Comparison of ENCODE assay signal across 14 cellular contexts in the genomic region with DNA sequence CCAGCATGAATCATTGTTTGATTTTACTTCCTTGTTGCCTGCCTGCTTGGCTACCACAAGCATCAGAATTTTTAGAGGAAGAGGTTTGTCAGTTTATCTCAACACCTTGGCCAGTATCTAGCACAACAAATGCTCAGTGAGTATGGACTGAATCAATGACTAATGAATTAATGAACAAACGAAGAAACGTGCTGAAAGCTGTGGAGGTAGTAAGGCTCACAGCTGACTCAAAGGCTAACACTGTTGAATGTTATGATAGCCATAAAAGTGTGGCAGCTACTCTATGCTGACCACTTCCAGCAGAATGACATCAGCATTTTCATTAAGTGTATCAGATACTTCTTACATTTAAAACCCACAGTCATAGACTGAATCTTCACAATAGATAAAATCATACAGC.
DNase-seq lines count a peak whose midpoint lies in the region; ATAC-seq and TF ChIP-seq lines count a peak whose summit lies in the region.
"Had no signal": no experiment of that assay in that cellular context is flagged by ENCODE, and none has a peak within 500 bp of the region (broad histone marks: within the 10 kb centered on the region; RNA-seq: fewer than 3 reads in every experiment).

No MANE protein-coding gene starts in this region.

- H3K27ac ChIP-seq in AG04450 (ENCODE audit: low read depth, low read length), result no peak overlapping the region
- H3K27ac ChIP-seq in HCT116 (ENCODE audit: low read depth, low read length), result peak overlapping the region; percentile 3; the same call in 1 of the 2 replicates
- H3K27ac ChIP-seq in hepatocyte, result no peak overlapping the region
- H3K27ac ChIP-seq: BLaER1, pancreas had no signal

- TF ChIP-seq CTCF in AG04450 (IDR thresholded peaks at IDR 0.05; ENCODE audit: low read depth, low read length) (no peak), HCT116 (IDR thresholded peaks at IDR 0.05 in 2 of 3, conservative IDR thresholded peaks at IDR 0.05 in 1 of 3; ENCODE audit: borderline replicate concordance in 1 of 3, insufficient read depth in 1 of 3, low read depth in 2 of 3, low read length in 2 of 3) (no peak), hepatocyte (IDR thresholded peaks at IDR 0.05; ENCODE audit: poor library complexity) (no peak)

- no peaks in the 10 kb centered on the region for H3K79me2 ChIP-seq in HCT116 (ENCODE audit: insufficient read depth, low read length)
- H3K79me2 ChIP-seq in hepatocyte, result no peaks in the 10 kb centered on the region

- intact Hi-C loops in HCT116 (cut with micrococcal nuclease), result no loop called here

- DNase-seq in AG04450 (ENCODE audit: low read depth, low spot score) (peak; percentile 24), HCT116 (ENCODE audit: low read depth, low spot score) (no peak), amniotic epithelial cell (ENCODE audit: low read depth) (peak; percentile 47), hepatocyte (ENCODE audit: low spot score) (peak; percentile 7)
- no peak for DNase-seq in activated CD4-positive, alpha-beta T cell treated with anti-CD3 and anti-CD28 coated beads, Interleukin-2, amount 50 U/mL, for 4 hours
- DNase-seq: activated CD8-positive, alpha-beta T cell treated with anti-CD3 and anti-CD28 coated beads for 36 hours; activated gamma-delta T cell treated with Interleukin-2 at 50 U/mL for 16 hours; NCI-H1436; pancreas; SIG-M5 had no signal

- H2AFZ ChIP-seq in HCT116 (ENCODE audit: low read depth, low read length, poor library complexity, severe bottlenecking) (peak overlapping the region; percentile 0), hepatocyte (no peak overlapping the region)

- RAD21 ChIA-PET in HCT116 (lab: Charles Lee; ENCODE audit: low non-redundant PET in 1 of 2, low total read pairs in 2 of 2, uncharacterized antibody in 2 of 2, unreplicated experiment in 2 of 2), result interaction anchor here in 1 of 2 experiments (0.7 kb wide), 1 partner anchor 84 kb away, joined by 3 read pairs; no protein-coding TSS in a partner anchor

- no TSS peak for BruUV-seq in HCT116 (replicated peaks; lab: Mats Ljungman, UMichigan)

- CTCF ChIA-PET in AG04450 (lab: Charles Lee) (interaction anchor here (1.3 kb wide), 1 partner anchor 41 kb away, joined by 3 read pairs; no protein-coding TSS in a partner anchor), HCT116 (lab: Charles Lee) (no interaction called here)

- H3K4me2 ChIP-seq in HCT116 (ENCODE audit: low read length), result no peak overlapping the region
- no peak overlapping the region for H3K4me2 ChIP-seq in hepatocyte
- H3K4me2 ChIP-seq: BLaER1 had no signal

- H3K36me3 ChIP-seq in HCT116 (ENCODE audit: control insufficient read depth in 1 of 2, insufficient read depth in 2 of 2, low read length in 2 of 2), result no peaks in the 10 kb centered on the region
- H3K36me3 ChIP-seq in hepatocyte (replicated peaks; ENCODE audit: insufficient read depth, low read depth), result no peaks in the 10 kb centered on the region
- H3K36me3 ChIP-seq: BLaER1, pancreas had no signal

- H3K27me3 ChIP-seq in AG04450 (ENCODE audit: control insufficient read depth, insufficient read depth, low read length) (no peaks in the 10 kb centered on the region), HCT116 (ENCODE audit: insufficient read depth, low read length) (no peaks in the 10 kb centered on the region), hepatocyte (no peaks in the 10 kb centered on the region)
- H3K27me3 ChIP-seq: BLaER1, pancreas had no signal

- no peak for TF ChIP-seq RAD21 in HCT116 (IDR thresholded peaks at IDR 0.05; ENCODE audit: low read depth)

- WGBS in hepatocyte (ENCODE audit: low lambda C conversion rate, missing lambda C conversion rate), result 36% methylated on average over 2 of the region's 2 CpGs

- no peaks in the 10 kb centered on the region; the same call in 1 of the 2 replicates for H3K9me2 ChIP-seq in HCT116 (ENCODE audit: insufficient read depth)
- H3K9me2 ChIP-seq in hepatocyte (replicated peaks; ENCODE audit: insufficient read depth), result no peaks in the 10 kb centered on the region

- H3K9me3 ChIP-seq in AG04450 (ENCODE audit: control insufficient read depth, insufficient read depth, low read length) (no peaks in the 10 kb centered on the region), HCT116 (ENCODE audit: control insufficient read depth in 1 of 2, insufficient read depth in 1 of 2, low read depth in 1 of 2, low read length in 2 of 2) (no peaks in the 10 kb centered on the region), hepatocyte (ENCODE audit: low read depth) (no peaks in the 10 kb centered on the region)
- H3K9me3 ChIP-seq: BLaER1, pancreas had no signal

- H3K4me1 ChIP-seq in HCT116 (ENCODE audit: control insufficient read depth in 1 of 2, insufficient read depth in 2 of 2, low read length in 2 of 2), result peaks cover 0 to 13% of the 10 kb centered on the region in 2 experiments; a peak in 1 of 4 replicates
- H3K4me1 ChIP-seq in hepatocyte (ENCODE audit: insufficient read depth), result no peaks in the 10 kb centered on the region
- H3K4me1 ChIP-seq: BLaER1, pancreas had no signal

- H3K9ac ChIP-seq in HCT116 (ENCODE audit: low read length), result no peak overlapping the region
- H3K9ac ChIP-seq: BLaER1 had no signal

- H4K20me1 ChIP-seq in HCT116 (ENCODE audit: insufficient read depth), result no peaks in the 10 kb centered on the region
- H4K20me1 ChIP-seq in hepatocyte (ENCODE audit: insufficient read depth, poor library complexity, severe bottlenecking), result no peaks in the 10 kb centered on the region
- H4K20me1 ChIP-seq: BLaER1 had no signal

- H3K4me3 ChIP-seq in AG04450 (ENCODE audit: low read depth, low read length) (no peak overlapping the region), HCT116 (replicated peaks in 1 of 2; ENCODE audit: low read depth in 1 of 2, low read length in 2 of 2) (no peak overlapping the region), hepatocyte (no peak overlapping the region)
- H3K4me3 ChIP-seq: BLaER1, pancreas had no signal

- POLR2A ChIA-PET in AG04450 (lab: Yijun Ruan, JAX), result no interaction called here
- POLR2A ChIA-PET in HCT116 (lab: Charles Lee), result no interaction called here

- TF ChIP-seq POLR2A in HCT116 (IDR thresholded peaks at IDR 0.05; ENCODE audit: borderline replicate concordance, extremely low read depth, insufficient read depth, insufficient read length), result no peak

- ATAC-seq in HCT116 (no peak), GM18868 (IDR thresholded peaks at IDR 0.05; ENCODE audit: unreplicated experiment) (no peak), GM18517 (IDR thresholded peaks at IDR 0.05; ENCODE audit: unreplicated experiment) (no peak), GM21529 (IDR thresholded peaks at IDR 0.05; ENCODE audit: unreplicated experiment) (no peak)
- ATAC-seq: activated CD8-positive, alpha-beta T cell treated with anti-CD3 and anti-CD28 coated beads for 36 hours had no signal

TF ChIP-seq in HCT116, 20 proteins besides CTCF, POLR2A, EP300 and RAD21:
- TF ChIP-seq EZH2phosphoT487 (IDR thresholded peaks at IDR 0.05; ENCODE audit: borderline replicate concordance) (no peak), JUND (IDR thresholded peaks at IDR 0.05) (peak; percentile 30), ZNF274 (IDR thresholded peaks at IDR 0.05; ENCODE audit: low read depth, low read length) (no peak), ELF1 (IDR thresholded peaks at IDR 0.05; ENCODE audit: borderline replicate concordance, low read depth) (no peak), SP1 (IDR thresholded peaks at IDR 0.05; ENCODE audit: low read depth) (no peak)
- TF ChIP-seq, protein P1, sequence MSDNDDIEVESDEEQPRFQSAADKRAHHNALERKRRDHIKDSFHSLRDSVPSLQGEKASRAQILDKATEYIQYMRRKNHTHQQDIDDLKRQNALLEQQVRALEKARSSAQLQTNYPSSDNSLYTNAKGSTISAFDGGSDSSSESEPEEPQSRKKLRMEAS (IDR thresholded peaks at IDR 0.05), result 0 out of 2 replicates have a peak, but pooled peaks have one; percentile 20

Comparison
In these comparisons a context has a peak if more than half of its experiments do, and no peak if none do; other contexts are left out.
1. DNase-seq: peak in AG04450 (single experiment), amniotic epithelial cell (single experiment) and hepatocyte (single experiment); none in HCT116 (single experiment) and activated CD4-positive, alpha-beta T cell treated with anti-CD3 and anti-CD28 coated beads, Interleukin-2, amount 50 U/mL, for 4 hours (0 of 2).